ENCODE assay signal across 1 cellular context in genomic region chr5:179858586-179859427, GRCh38.
A peak's percentile ranks its signal among the peaks of the same experiment; 100 is the strongest.
TF ChIP-seq lines count a peak whose summit lies in the region.

MRNIP (minus strand) TSS chr5:179858817; CDS start chr5:179858796, 21 bp downstream.

TF ChIP-seq in K562, 482 proteins besides CTCF, POLR2A, EP300 and RAD21 (continued from another document and continues in another):
- TF ChIP-seq ZNF277 (CRISPR knock-in tag; IDR thresholded peaks at IDR 0.05; ENCODE audit: borderline replicate concordance) (no peak), TFAM (CRISPR knock-in tag; conservative IDR thresholded peaks at IDR 0.05) (no peak), SNIP1 (IDR thresholded peaks at IDR 0.05; ENCODE audit: low read depth) (0 out of 2 replicates have a peak, but pooled peaks have one; percentile 55), BRF1 (IDR thresholded peaks at IDR 0.05; ENCODE audit: borderline replicate concordance, extremely low read depth, insufficient read length) (no peak), EP400 (IDR thresholded peaks at IDR 0.05) (peak; percentile 79; the same call in 1 of the 2 replicates), SFPQ (IDR thresholded peaks at IDR 0.05; ENCODE audit: low read depth, low read length) (no peak), SRSF7 (optimal IDR thresholded peaks at IDR 0.05; ENCODE audit: low read depth, low read length) (no peak), ZBED1 (IDR thresholded peaks at IDR 0.05) (peak; percentile 41; the same call in 1 of the 2 replicates), ETS2 (tag; IDR thresholded peaks at IDR 0.05; ENCODE audit: borderline replicate concordance, poor library complexity, severe bottlenecking) (no peak), XRCC3 (IDR thresholded peaks at IDR 0.05) (no peak), PCBP1 (IDR thresholded peaks at IDR 0.05; ENCODE audit: low read depth, low read length, poor library complexity, severe bottlenecking) (no peak), TSHZ1 (CRISPR knock-in tag; IDR thresholded peaks at IDR 0.05) (no peak), JUNB (CRISPR knock-in tag; conservative IDR thresholded peaks at IDR 0.05) (no peak), ATF3 (IDR thresholded peaks at IDR 0.05) (no peak), ATF3 (CRISPR knock-in tag; conservative IDR thresholded peaks at IDR 0.05) (no peak; the same call in 1 of the 2 replicates), MYNN (IDR thresholded peaks at IDR 0.05) (no peak), MYNN (CRISPR knock-in tag; IDR thresholded peaks at IDR 0.05) (no peak), ZNF518B (CRISPR knock-in tag; IDR thresholded peaks at IDR 0.05) (no peak), GABPB1 (CRISPR knock-in tag; IDR thresholded peaks at IDR 0.05) (peak; percentile 41; the same call in 1 of the 2 replicates), ZNF280B (CRISPR knock-in tag; IDR thresholded peaks at IDR 0.05) (no peak), ZNF77 (CRISPR knock-in tag; IDR thresholded peaks at IDR 0.05) (no peak), TAF9B (IDR thresholded peaks at IDR 0.05; ENCODE audit: partially characterized antibody) (no peak), ETS1 (conservative IDR thresholded peaks at IDR 0.05; ENCODE audit: control insufficient read depth, low read depth, low read length) (no peak; the same call in 1 of the 2 replicates), CREB3 (tag; conservative IDR thresholded peaks at IDR 0.05; ENCODE audit: low read depth) (no peak), ZSCAN29 (IDR thresholded peaks at IDR 0.05) (no peak), E2F8 (IDR thresholded peaks at IDR 0.05; ENCODE audit: low read depth, partially characterized antibody) (no peak), SPI1 (IDR thresholded peaks at IDR 0.05; ENCODE audit: borderline replicate concordance, low read depth, low read length) (no peak), KLF16 (IDR thresholded peaks at IDR 0.05) (no peak), NCOA2 (IDR thresholded peaks at IDR 0.05; ENCODE audit: partially characterized antibody in 2 of 2) (no peak), RNF2 (IDR thresholded peaks at IDR 0.05) (0 out of 2 replicates have a peak, but pooled peaks have one; percentile 20), POLR3A (IDR thresholded peaks at IDR 0.05; ENCODE audit: borderline replicate concordance, extremely low read depth, insufficient read depth, insufficient read length) (no peak), ZNF384 (IDR thresholded peaks at IDR 0.05; ENCODE audit: low read depth, low read length) (no peak), HDAC1 (IDR thresholded peaks at IDR 0.05) (peak in 1 of 2 experiments; percentile 90; a peak in 2 of 4 replicates), ZNF586 (CRISPR knock-in tag; conservative IDR thresholded peaks at IDR 0.05) (no peak), ZNF165 (CRISPR knock-in tag; IDR thresholded peaks at IDR 0.05; ENCODE audit: borderline replicate concordance) (no peak), MCM7 (IDR thresholded peaks at IDR 0.05) (no peak), SMAD2 (IDR thresholded peaks at IDR 0.05; ENCODE audit: low read depth, low read length) (no peak), BACH1 (tag; IDR thresholded peaks at IDR 0.05) (no peak), PREB (CRISPR knock-in tag; IDR thresholded peaks at IDR 0.05) (no peak), ZFX (CRISPR knock-in tag; IDR thresholded peaks at IDR 0.05) (peak; percentile 90), MLX (CRISPR knock-in tag; conservative IDR thresholded peaks at IDR 0.05) (no peak), PPARD (CRISPR knock-in tag; IDR thresholded peaks at IDR 0.05) (no peak), NCOA4 (IDR thresholded peaks at IDR 0.05; ENCODE audit: partially characterized antibody) (no peak), IFI16 (CRISPR knock-in tag; IDR thresholded peaks at IDR 0.05) (no peak)
